Comparison of ENCODE assay signal across 17 cellular contexts in genomic region chr2:10530607-10531239, GRCh38.
DNase-seq lines count a peak whose midpoint lies in the region; TF ChIP-seq lines count a peak whose summit lies in the region.
"Had no signal": no experiment of that assay in that cellular context is flagged by ENCODE, and none has a peak within 500 bp of the region (broad histone marks: within the 10 kb centered on the region; RNA-seq: fewer than 3 reads in every experiment).

No MANE protein-coding gene starts in this region.

- H3K9ac ChIP-seq in endodermal cell (ENCODE audit: extremely low read depth, low read length, poor library complexity, severe bottlenecking): no peak overlapping the region

- H3K4me3 ChIP-seq in left ventricle myocardium inferior (no peak overlapping the region), endodermal cell (ENCODE audit: low read length) (no peak overlapping the region), HAP-1 (no peak overlapping the region)

- H3K36me3 ChIP-seq in left ventricle myocardium inferior (no peaks in the 10 kb centered on the region), endodermal cell (ENCODE audit: control insufficient read depth, insufficient read depth, low read length) (no peaks in the 10 kb centered on the region), HAP-1 (replicated peaks) (no peaks in the 10 kb centered on the region)
- H3K36me3 ChIP-seq: BE2C had no signal

- H3K36me3 Mint-ChIP-seq in endodermal cell (ENCODE audit: low read depth): no peaks in the 10 kb centered on the region
- H3K36me3 Mint-ChIP-seq: CD8-positive, alpha-beta T cell had no signal

- DNase-seq in cardiac septum (ENCODE audit: low spot score): peak; percentile 46
- DNase-seq in left ventricle myocardium inferior: no peak
- DNase-seq in OCI-M1 (lab: John Stamatoyannopoulos, UW): peak; percentile 7
- peak; percentile 40 for DNase-seq in endodermal cell
- DNase-seq in AG08396 (ENCODE audit: low spot score): no peak
- no peak for DNase-seq in NCI-H2196 treated with DMSO at 0.1 percent for 48 hours (lab: John Stamatoyannopoulos, UW; ENCODE audit: unreplicated experiment)
- DNase-seq in HAP-1 (ENCODE audit: low spot score in 2 of 2): no peak
- DNase-seq: BE2C, DND-41, H7, Karpas-422, MM.1S, NCI-H187 treated with DMSO at 0.1 percent for 48 hours, NCI-H446 treated with DMSO at 0.1 percent for 48 hours, NCI-H774, SIG-M5 had no signal

- H3K27me3 Mint-ChIP-seq in endodermal cell (ENCODE audit: insufficient read depth): no peaks in the 10 kb centered on the region

- no peaks in the 10 kb centered on the region for H3K9me3 ChIP-seq in left ventricle myocardium inferior (replicated peaks)
- H3K9me3 ChIP-seq in endodermal cell (ENCODE audit: control insufficient read depth, low read length): no peaks in the 10 kb centered on the region
- H3K9me3 ChIP-seq in HAP-1: no peaks in the 10 kb centered on the region
- H3K9me3 ChIP-seq: BE2C had no signal

- no peak overlapping the region for H3K27ac Mint-ChIP-seq in endodermal cell
- H3K27ac Mint-ChIP-seq: CD8-positive, alpha-beta T cell had no signal

- TF ChIP-seq CTCF in left ventricle myocardium inferior (IDR thresholded peaks at IDR 0.05; ENCODE audit: borderline replicate concordance) (no peak), endodermal cell (conservative IDR thresholded peaks at IDR 0.05) (no peak)

- H3K27ac ChIP-seq in left ventricle myocardium inferior (replicated peaks) (no peak overlapping the region), endodermal cell (ENCODE audit: low read depth, low read length) (no peak overlapping the region)

- H3K4me1 Mint-ChIP-seq in endodermal cell: no peaks in the 10 kb centered on the region

- intact Hi-C loops in cardiac septum (cut with DNase I) (no loop called here), left ventricle myocardium inferior (cut with micrococcal nuclease) (no loop called here)

- whole genome bisulfite sequencing in endodermal cell (ENCODE audit: insufficient coverage in 1 of 2, insufficient read length in 1 of 2), 2 experiments: 73 to 78% methylated on average over 8 to 9 of the region's 9 CpGs

- H3K4me1 ChIP-seq in left ventricle myocardium inferior (no peaks in the 10 kb centered on the region), endodermal cell (ENCODE audit: control insufficient read depth, insufficient read depth, low read length) (no peaks in the 10 kb centered on the region), HAP-1 (no peaks in the 10 kb centered on the region)
- H3K4me1 ChIP-seq: BE2C had no signal

- no peak overlapping the region for H3K4me3 Mint-ChIP-seq in endodermal cell
- H3K4me3 Mint-ChIP-seq: CD8-positive, alpha-beta T cell had no signal

- H3K9me3 Mint-ChIP-seq in endodermal cell: no peaks in the 10 kb centered on the region
- H3K9me3 Mint-ChIP-seq: CD8-positive, alpha-beta T cell had no signal

- in situ Hi-C loops in HAP-1 (cut with MboI; ENCODE audit: low sequenced_read_pairs): no loop called here

- H3K27me3 ChIP-seq in left ventricle myocardium inferior (ENCODE audit: low read depth): no peaks in the 10 kb centered on the region
- H3K27me3 ChIP-seq in endodermal cell (ENCODE audit: control insufficient read depth, insufficient read depth, low read length, poor library complexity, severe bottlenecking): no peaks in the 10 kb centered on the region
- no peaks in the 10 kb centered on the region for H3K27me3 ChIP-seq in HAP-1 (ENCODE audit: low read depth)
- H3K27me3 ChIP-seq: BE2C had no signal

Comparison
In these comparisons a context has a peak if more than half of its experiments do, and no peak if none do; other contexts are left out.
1. DNase-seq: peak in cardiac septum (single experiment), OCI-M1 (single experiment) and endodermal cell (single experiment); none in left ventricle myocardium inferior (single experiment), AG08396 (single experiment), NCI-H2196 treated with DMSO at 0.1 percent for 48 hours (single experiment) and HAP-1 (0 of 2).